ENCODE assay signal across 8 cellular contexts in the genomic region with DNA sequence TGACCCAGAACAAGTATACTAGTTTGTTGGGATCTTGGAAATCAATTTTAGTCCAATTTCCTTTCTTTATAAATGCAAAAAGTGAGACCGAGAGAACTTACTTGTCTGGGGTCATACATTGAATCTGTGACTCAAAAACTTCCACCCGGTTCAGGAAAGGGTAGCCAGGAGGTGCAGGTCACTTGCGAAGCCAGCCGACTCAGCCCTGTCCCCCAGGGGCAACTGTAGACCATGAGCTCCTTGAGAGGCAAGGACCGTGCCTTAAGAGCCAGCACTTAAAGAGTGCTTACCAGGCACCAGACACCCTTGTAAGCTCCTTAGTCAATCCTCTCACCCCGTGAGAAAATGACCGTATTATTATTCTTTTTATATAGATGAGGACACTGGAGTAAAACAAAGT. TPM values are rescaled to one million over a fixed set of nuclear protein-coding genes. Genes with fewer than 3 reads are reported as not detected.
DNase-seq lines count a peak whose midpoint lies in the region; ATAC-seq and TF ChIP-seq lines count a peak whose summit lies in the region.

No MANE protein-coding gene starts in this region.

- peak overlapping the region; percentile 81 to 91 (median 86) for H3K9ac ChIP-seq in BLaER1 treated with 17β-estradiol and CSF1 and Interleukin-3, amounts not matched to agents 10 nM and 100 nM
- H3K9ac ChIP-seq in Karpas-422 (ENCODE audit: low read length) (peak overlapping the region; percentile 95), colonic mucosa (ENCODE audit: low read depth in 2 of 2, low read length in 2 of 2) (peak overlapping the region in 1 of 2 donors; percentile 95)

- peak overlapping the region; percentile 78 to 90 (median 89); a peak in 21 of 22 replicates for H3K27ac ChIP-seq in BLaER1 treated with 17β-estradiol and CSF1 and Interleukin-3, amounts not matched to agents 10 nM and 100 nM
- peak overlapping the region; percentile 8; the same call in 1 of the 2 replicates for H3K27ac ChIP-seq in Karpas-422 (ENCODE audit: low read length)
- H3K27ac ChIP-seq in colonic mucosa, result peak overlapping the region; percentile 88

- H3K9me2 ChIP-seq in Karpas-422 (replicated peaks; ENCODE audit: insufficient read depth, low read length), result no peaks in the 10 kb centered on the region

- intact Hi-C loops in colonic mucosa (cut with DNase I), result no loop called here
- intact Hi-C loops in natural killer cell (cut with micrococcal nuclease), result loop anchor here (1.0 kb wide), 2 partner anchors 15 to 102 kb away; partner anchors contain the start of genes NCKAP5L and TMBIM6

- H3K4me1 Mint-ChIP-seq in natural killer cell, result peaks cover 33 to 34% of the 10 kb centered on the region in 2 donors

- peak overlapping the region; percentile 85 to 99 (median 92) for H3K4me2 ChIP-seq in BLaER1 treated with 17β-estradiol and CSF1 and Interleukin-3, amounts not matched to agents 10 nM and 100 nM
- H3K4me2 ChIP-seq in Karpas-422 (ENCODE audit: low read depth, low read length, poor library complexity, severe bottlenecking), result peak overlapping the region; percentile 89

- H3K36me3 ChIP-seq in BLaER1 treated with 17β-estradiol and CSF1 and Interleukin-3, amounts not matched to agents 10 nM and 100 nM, result peaks cover 0 to 2% (median 0%) of the 10 kb centered on the region in 11 experiments; a peak in 1 of 22 replicates
- H3K36me3 ChIP-seq in Karpas-422 (ENCODE audit: insufficient read depth, low read length) (no peaks in the 10 kb centered on the region), colonic mucosa (no peaks in the 10 kb centered on the region)

- H2AFZ ChIP-seq in Karpas-422 (ENCODE audit: low read length), result peak overlapping the region; percentile 58

- no peaks in the 10 kb centered on the region for H3K36me3 Mint-ChIP-seq in natural killer cell

- H3K27me3 ChIP-seq in BLaER1 treated with 17β-estradiol and CSF1 and Interleukin-3, amounts not matched to agents 10 nM and 100 nM, result no peaks in the 10 kb centered on the region
- H3K27me3 ChIP-seq in Karpas-422 (ENCODE audit: low read length), result no peaks in the 10 kb centered on the region
- no peaks in the 10 kb centered on the region for H3K27me3 ChIP-seq in colonic mucosa

- no peak for TF ChIP-seq CTCF in colonic mucosa (IDR thresholded peaks at IDR 0.05)
- no peak for TF ChIP-seq CTCF in natural killer cell (IDR thresholded peaks at IDR 0.05)

- H3K9me3 ChIP-seq in BLaER1 treated with 17β-estradiol and CSF1 and Interleukin-3, amounts not matched to agents 10 nM and 100 nM (replicated peaks in 1 of 11), result no peaks in the 10 kb centered on the region
- no peaks in the 10 kb centered on the region for H3K9me3 ChIP-seq in Karpas-422 (ENCODE audit: low read length)
- no peaks in the 10 kb centered on the region for H3K9me3 ChIP-seq in colonic mucosa

- no peaks in the 10 kb centered on the region for H3K79me2 ChIP-seq in Karpas-422 (ENCODE audit: low read length)

- H3K27me3 Mint-ChIP-seq in natural killer cell (ENCODE audit: low read depth in 2 of 2), result peaks cover 3 to 8% of the 10 kb centered on the region in 2 donors

- no peak for DNase-seq in Karpas-422
- no peak for DNase-seq in colonic mucosa
- no peak for DNase-seq in natural killer cell
- DNase-seq in NK-92 treated with Interleukin-12 subunit alpha and Interleukin-12 subunit beta, amount 100 ng/mL, for 24 hours (lab: John Stamatoyannopoulos, UW), result no peak

- peak overlapping the region; percentile 89 to 90 for H3K27ac Mint-ChIP-seq in natural killer cell

- H3K4me3 ChIP-seq in BLaER1 treated with 17β-estradiol and CSF1 and Interleukin-3, amounts not matched to agents 10 nM and 100 nM, result peak overlapping the region; percentile 62 to 79 (median 72)
- peak overlapping the region; percentile 85 for H3K4me3 ChIP-seq in Karpas-422 (ENCODE audit: low read length)
- H3K4me3 ChIP-seq in colonic mucosa, result peak overlapping the region; percentile 66

- peak overlapping the region; percentile 94 for H3K4me3 Mint-ChIP-seq in natural killer cell

- H3K4me1 ChIP-seq in BLaER1 treated with 17β-estradiol and CSF1 and Interleukin-3, amounts not matched to agents 10 nM and 100 nM, result peaks cover 38 to 55% (median 52%) of the 10 kb centered on the region in 10 experiments
- H3K4me1 ChIP-seq in Karpas-422 (ENCODE audit: low read length), result peaks cover 29% of the 10 kb centered on the region
- peaks cover 5% of the 10 kb centered on the region for H3K4me1 ChIP-seq in colonic mucosa

- no peak for ATAC-seq in natural killer cell
- ATAC-seq in GM21381 (IDR thresholded peaks at IDR 0.05; ENCODE audit: unreplicated experiment), result no peak
- ATAC-seq in GM18511 (IDR thresholded peaks at IDR 0.05; ENCODE audit: unreplicated experiment), result no peak
- no peak for ATAC-seq in HG02870 (IDR thresholded peaks at IDR 0.05; ENCODE audit: unreplicated experiment)

- no peaks in the 10 kb centered on the region for H4K20me1 ChIP-seq in BLaER1 treated with 17β-estradiol and CSF1 and Interleukin-3, amounts not matched to agents 10 nM and 100 nM
- peaks cover 4% of the 10 kb centered on the region; the same call in 1 of the 2 replicates for H4K20me1 ChIP-seq in Karpas-422 (ENCODE audit: insufficient read depth, low read depth, low read length)

- no peaks in the 10 kb centered on the region for H3K9me3 Mint-ChIP-seq in natural killer cell

RNA-seq across cellular contexts. Expression of gene BCDIN3D, which starts 0.5 kb away (rescaled TPM):
- total RNA-seq in Karpas-422 (2014; rRNA removed; shearing (Covaris generic); ENCODE audit: low replicate concordance), result 5.8 and 10.2 TPM in 2 replicates
- 1 to 10 TPM; 3.3 to 3.7 TPM for total RNA-seq in colonic mucosa
- total RNA-seq in natural killer cell, result 1 to 10 TPM; 4.0 to 6.0 (median 4.4) TPM

RNA-seq across cellular contexts. Expression of gene NCKAP5L, which starts 15.2 kb away (rescaled TPM):
- total RNA-seq in Karpas-422 (2014; rRNA removed; shearing (Covaris generic); ENCODE audit: low replicate concordance), result 17.3 and 25.2 TPM in 2 replicates
- total RNA-seq in colonic mucosa, result 1 to 10 TPM; 2.4 to 4.1 TPM
- 10 to 100 TPM; 16.7 to 19.3 (median 16.8) TPM for total RNA-seq in natural killer cell

Comparison
In these comparisons a context has a peak if more than half of its experiments do, and no peak if none do; other contexts are left out.
1. H3K27ac ChIP-seq: peak in every context shown above with its lines; median percentile 89 in BLaER1 treated with 17β-estradiol and CSF1 and Interleukin-3, amounts not matched to agents 10 nM and 100 nM; 88 in colonic mucosa; 8 in Karpas-422.